In the genomic region with DNA sequence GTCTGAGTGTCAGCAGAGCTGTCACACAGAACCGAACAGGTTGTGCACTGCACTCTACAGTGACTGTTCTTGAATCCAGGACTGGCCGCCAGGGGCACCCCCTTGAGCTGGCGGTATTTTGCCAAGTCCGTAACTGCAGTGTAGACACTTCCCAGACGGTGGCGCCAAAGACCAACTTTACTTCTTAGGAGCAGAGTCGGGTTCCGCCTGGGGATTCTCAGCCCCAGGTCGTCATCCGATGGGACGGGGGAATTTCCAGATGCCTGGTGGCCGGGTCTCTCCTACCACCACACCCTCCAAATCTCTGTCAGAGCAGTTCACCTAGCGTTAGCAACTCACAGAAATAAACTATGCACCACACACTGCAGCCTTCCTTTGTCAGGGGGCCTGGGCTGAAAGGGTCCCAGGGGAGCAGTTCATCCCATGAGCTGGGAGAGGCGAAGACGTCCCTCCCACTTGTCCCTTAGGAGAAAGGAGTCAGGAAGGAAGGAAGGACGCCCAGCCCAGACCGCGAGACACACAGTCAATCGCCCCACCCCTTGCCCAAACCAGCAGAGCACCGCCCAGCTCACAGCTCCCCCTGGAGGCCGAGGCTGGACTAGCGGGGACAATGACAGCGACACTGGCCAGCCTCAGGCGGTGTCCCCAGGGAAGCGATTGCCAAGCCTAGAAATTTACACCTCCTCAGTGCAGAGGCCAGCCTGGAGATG, we compare ENCODE assay signal across 8 cellular contexts. TPM values are rescaled to one million over a fixed set of nuclear protein-coding genes. Genes with fewer than 3 reads are reported as not detected.
DNase-seq lines count a peak whose midpoint lies in the region; TF ChIP-seq lines count a peak whose summit lies in the region.

No MANE protein-coding gene starts in this region.

- peaks cover 80% of the 10 kb centered on the region for H3K27me3 Mint-ChIP-seq in nephron progenitor cell (ENCODE audit: low read depth, poor library complexity)
- no peaks in the 10 kb centered on the region for H3K27me3 Mint-ChIP-seq in stimulated activated naive CD8-positive, alpha-beta T cell treated with anti-CD3 and anti-CD28 coated beads, Interleukin-15, Interleukin-2, amounts not matched to agents 100 ng/mL and 50 ng/mL, for 24 hours

- H3K27ac Mint-ChIP-seq in nephron progenitor cell, result peak overlapping the region; percentile 100
- H3K27ac Mint-ChIP-seq in stimulated activated naive CD8-positive, alpha-beta T cell treated with anti-CD3 and anti-CD28 coated beads, Interleukin-15, Interleukin-2, amounts not matched to agents 100 ng/mL and 50 ng/mL, for 24 hours, result peak overlapping the region; percentile 99

- peaks cover 2% of the 10 kb centered on the region; the same call in 1 of the 2 replicates for H3K4me1 ChIP-seq in ES-I3 (ENCODE audit: insufficient read depth, low read length)

- no peaks in the 10 kb centered on the region for H3K36me3 ChIP-seq in ES-I3 (ENCODE audit: insufficient read depth, low read length)
- no peaks in the 10 kb centered on the region for H3K36me3 ChIP-seq in H7 (replicated peaks; ENCODE audit: control insufficient read depth, insufficient read depth, low read length)

- no peaks in the 10 kb centered on the region for H3K9me3 ChIP-seq in ES-I3 (ENCODE audit: control insufficient read depth, insufficient read depth, low read length)

- H3K4me3 Mint-ChIP-seq in nephron progenitor cell, result peak overlapping the region; percentile 83
- peak overlapping the region; percentile 90 for H3K4me3 Mint-ChIP-seq in stimulated activated naive CD8-positive, alpha-beta T cell treated with anti-CD3 and anti-CD28 coated beads, Interleukin-15, Interleukin-2, amounts not matched to agents 100 ng/mL and 50 ng/mL, for 24 hours

- peak overlapping the region; percentile 44; the same call in 1 of the 2 replicates for H3K9ac ChIP-seq in ES-I3 (ENCODE audit: low read depth, low read length)

- no peaks in the 10 kb centered on the region for H3K9me3 Mint-ChIP-seq in nephron progenitor cell
- no peaks in the 10 kb centered on the region for H3K9me3 Mint-ChIP-seq in stimulated activated naive CD8-positive, alpha-beta T cell treated with anti-CD3 and anti-CD28 coated beads, Interleukin-15, Interleukin-2, amounts not matched to agents 100 ng/mL and 50 ng/mL, for 24 hours

- H3K36me3 Mint-ChIP-seq in nephron progenitor cell (ENCODE audit: low read depth), result no peaks in the 10 kb centered on the region
- no peaks in the 10 kb centered on the region for H3K36me3 Mint-ChIP-seq in stimulated activated naive CD8-positive, alpha-beta T cell treated with anti-CD3 and anti-CD28 coated beads, Interleukin-15, Interleukin-2, amounts not matched to agents 100 ng/mL and 50 ng/mL, for 24 hours (ENCODE audit: low read depth)

- POLR2A ChIA-PET in RWPE1 (lab: Yijun Ruan, JAX; ENCODE audit: low non-redundant PET), result interaction anchor here (1.3 kb wide), 1 partner anchor 41 kb away, joined by 7 read pairs; the partner anchor contains the start of gene CTCF

- peaks cover 19% of the 10 kb centered on the region for H3K4me1 Mint-ChIP-seq in nephron progenitor cell
- H3K4me1 Mint-ChIP-seq in stimulated activated naive CD8-positive, alpha-beta T cell treated with anti-CD3 and anti-CD28 coated beads, Interleukin-15, Interleukin-2, amounts not matched to agents 100 ng/mL and 50 ng/mL, for 24 hours (ENCODE audit: low read depth), result peaks cover 44% of the 10 kb centered on the region

- H3K4me3 ChIP-seq in H7 (ENCODE audit: insufficient read depth, low read depth, low read length), result peak overlapping the region; percentile 46

- CTCF ChIA-PET in RWPE1 (lab: Yijun Ruan, JAX), result interaction anchor here (0.5 to 2.0 kb wide), 50 partner anchors 8 to 407 kb away, joined by 3 to 17 read pairs (median 4); partner anchors contain the start of genes ATP6V0D1, CTCF, HSD11B2 and RANBP10

- H3K27me3 ChIP-seq in H7 (ENCODE audit: control insufficient read depth, insufficient read depth, low read length), result peaks cover 8% of the 10 kb centered on the region

- DNase-seq in H7, result peak; percentile 94
- peak; percentile 95 for DNase-seq in LoVo (ENCODE audit: low spot score)
- peak; percentile 95 for DNase-seq in RWPE1 (ENCODE audit: low spot score)
- DNase-seq in activated effector memory CD4-positive, alpha-beta T cell treated with Interleukin-2 at 50 U/mL for 16 hours, result peak; percentile 93
- DNase-seq in fibroblast of the conjunctiva (ENCODE audit: low read depth), result peak; percentile 92
- peak; percentile 98 for DNase-seq in nephron progenitor cell

- TF ChIP-seq CTCF in RWPE1 (conservative IDR thresholded peaks at IDR 0.05; ENCODE audit: low read depth) (peak; percentile 93), nephron progenitor cell (IDR thresholded peaks at IDR 0.05) (peak; percentile 68)

- H3K27ac ChIP-seq in RWPE1, result peak overlapping the region; percentile 90

RNA-seq across cellular contexts. Expression of gene RIPOR1, which starts 7.4 kb away (rescaled TPM):
- total RNA-seq in H7 (2014; rRNA removed; shearing (Covaris generic)), result 8.5 and 9.5 TPM in 2 replicates

RNA-seq across cellular contexts. Expression of gene AGRP, which starts 37.9 kb away (rescaled TPM):
- 1.1 TPM in 1 of 2 replicates, not detected in the other for total RNA-seq in H7 (2014; rRNA removed; shearing (Covaris generic))

RNA-seq across cellular contexts. Expression of gene ATP6V0D1, which starts 40.3 kb away (rescaled TPM):
- total RNA-seq in H7 (2014; rRNA removed; shearing (Covaris generic)), result 58.4 and 76.9 TPM in 2 replicates

RNA-seq across cellular contexts. Expression of gene CTCF, which starts 41.1 kb away (rescaled TPM):
- 35.7 and 42.9 TPM in 2 replicates for total RNA-seq in H7 (2014; rRNA removed; shearing (Covaris generic))

Comparison
In these comparisons a context has a peak if more than half of its experiments do, and no peak if none do; other contexts are left out.
1. Peak in every context shown above with its lines: DNase-seq, H3K4me3 ChIP-seq and H3K27ac ChIP-seq.